ENCODE assay signal across 15 cellular contexts in genomic region chr5:388266-389196, GRCh38. TPM values are rescaled to one million over a fixed set of nuclear protein-coding genes. Genes with fewer than 3 reads are reported as not detected.
DNase-seq lines count a peak whose midpoint lies in the region; ATAC-seq and TF ChIP-seq lines count a peak whose summit lies in the region.
"Had no signal": no experiment of that assay in that cellular context is flagged by ENCODE, and none has a peak within 500 bp of the region (broad histone marks: within the 10 kb centered on the region; RNA-seq: fewer than 3 reads in every experiment).

No MANE protein-coding gene starts in this region.

- WGBS in testis, 2 donors: 89 to 95% methylated on average over 14 to 34 of the region's 34 CpGs

- DNase-seq in activated CD8-positive, alpha-beta memory T cell treated with anti-CD3 and anti-CD28 coated beads for 24 hours: peak; percentile 49
- DNase-seq in activated CD8-positive, alpha-beta memory T cell treated with anti-CD3 and anti-CD28 coated beads, Interleukin-2, amount 10 ng/mL, durations not matched to agents 7 days and 5 days: no peak
- DNase-seq in NB4 (ENCODE audit: low read depth) (peak; percentile 61), left lobe of liver (ENCODE audit: low spot score) (peak; percentile 34), testis (peak; percentile 8), dedifferentiated amniotic fluid mesenchymal stem cell (ENCODE audit: extremely low spot score) (no peak)
- DNase-seq in stimulated activated naive CD4-positive, alpha-beta T cell treated with Interleukin-2 at 50 U/mL for 16 hours (lab: John Stamatoyannopoulos, UW): no peak
- DNase-seq: DMS53; effector memory CD4-positive, alpha-beta T cell; mammary epithelial cell; substantia nigra had no signal

- intact Hi-C loops in testis (cut with DNase I; ENCODE audit: low total_unique reads): no loop called here

- H3K4me3 ChIP-seq in NB4 (ENCODE audit: low read depth, low read length) (no peak overlapping the region), testis (no peak overlapping the region)
- H3K4me3 ChIP-seq: Peyer's patch had no signal

- CTCF ChIA-PET in activated CD8-positive, alpha-beta memory T cell treated with anti-CD3 and anti-CD28 coated beads, Interleukin-2, amount 10 ng/mL, durations not matched to agents 7 days and 5 days (lab: Charles Lee): no interaction called here

- H3K27me3 Mint-ChIP-seq in activated CD8-positive, alpha-beta memory T cell treated with anti-CD3 and anti-CD28 coated beads, Interleukin-2, amount 10 ng/mL, durations not matched to agents 7 days and 5 days: no peaks in the 10 kb centered on the region

- no peaks in the 10 kb centered on the region for H3K36me3 ChIP-seq in testis (ENCODE audit: low read depth, missing control alignments)
- H3K36me3 ChIP-seq: Peyer's patch had no signal

- H3K36me3 Mint-ChIP-seq in activated CD8-positive, alpha-beta memory T cell treated with anti-CD3 and anti-CD28 coated beads, Interleukin-2, amount 10 ng/mL, durations not matched to agents 7 days and 5 days: peaks cover 54% of the 10 kb centered on the region

- TF ChIP-seq CTCF in NB4 (IDR thresholded peaks at IDR 0.05; ENCODE audit: low read depth, low read length): no peak
- TF ChIP-seq CTCF in testis (IDR thresholded peaks at IDR 0.05): no peak

- H3K27me3 ChIP-seq in testis: no peaks in the 10 kb centered on the region
- H3K27me3 ChIP-seq: Peyer's patch had no signal

- ATAC-seq in activated CD8-positive, alpha-beta memory T cell treated with anti-CD3 and anti-CD28 coated beads, Interleukin-2, amount 10 ng/mL, durations not matched to agents 7 days and 5 days: no peak
- ATAC-seq in left lobe of liver: no peak
- no peak for ATAC-seq in GM19397 (IDR thresholded peaks at IDR 0.05; ENCODE audit: unreplicated experiment)

- H3K9me3 ChIP-seq in testis: no peaks in the 10 kb centered on the region
- H3K9me3 ChIP-seq: Peyer's patch had no signal

- TF ChIP-seq POLR2A in NB4 (IDR thresholded peaks at IDR 0.05; ENCODE audit: extremely low read depth, insufficient read length) (peak; percentile 35), testis (IDR thresholded peaks at IDR 0.05) (no peak)

- H3K27ac ChIP-seq in testis: no peak overlapping the region
- H3K27ac ChIP-seq: Peyer's patch had no signal

- peaks cover 40% of the 10 kb centered on the region for H3K4me1 Mint-ChIP-seq in activated CD8-positive, alpha-beta memory T cell treated with anti-CD3 and anti-CD28 coated beads, Interleukin-2, amount 10 ng/mL, durations not matched to agents 7 days and 5 days

- H3K27ac Mint-ChIP-seq in activated CD8-positive, alpha-beta memory T cell treated with anti-CD3 and anti-CD28 coated beads, Interleukin-2, amount 10 ng/mL, durations not matched to agents 7 days and 5 days: no peak overlapping the region
- H3K27ac Mint-ChIP-seq: activated T-helper 1 cell treated with anti-CD3 and anti-CD28 coated beads, Interleukin-12 subunit alpha, Interleukin-12 subunit beta, Interleukin-2, Interleukin-4 antibody, amounts not matched to agents 30 ng/mL and 10 ng/mL and 1 ng/mL, durations not matched to agents 14 hours and 24 hours and 36 hours; T-helper 1 cell treated with Interleukin-12 subunit alpha and Interleukin-12 subunit beta and Interleukin-4 antibody, amounts not matched to agents 30 μg/mL and 1 μg/mL, for 36 hours had no signal

- H3K4me1 ChIP-seq in testis: no peaks in the 10 kb centered on the region
- H3K4me1 ChIP-seq: Peyer's patch had no signal

- no peak overlapping the region for H3K4me3 Mint-ChIP-seq in activated CD8-positive, alpha-beta memory T cell treated with anti-CD3 and anti-CD28 coated beads, Interleukin-2, amount 10 ng/mL, durations not matched to agents 7 days and 5 days
- H3K4me3 Mint-ChIP-seq: activated T-helper 1 cell treated with anti-CD3 and anti-CD28 coated beads, Interleukin-12 subunit alpha, Interleukin-12 subunit beta, Interleukin-2, Interleukin-4 antibody, amounts not matched to agents 30 ng/mL and 10 ng/mL and 1 ng/mL, durations not matched to agents 14 hours and 24 hours and 36 hours; T-helper 1 cell treated with Interleukin-12 subunit alpha and Interleukin-12 subunit beta and Interleukin-4 antibody, amounts not matched to agents 30 μg/mL and 1 μg/mL, for 36 hours had no signal

- H3K9me3 Mint-ChIP-seq in activated CD8-positive, alpha-beta memory T cell treated with anti-CD3 and anti-CD28 coated beads, Interleukin-2, amount 10 ng/mL, durations not matched to agents 7 days and 5 days (ENCODE audit: low read depth): peaks cover 9% of the 10 kb centered on the region

RNA-seq across cellular contexts. Expression of gene EXOC3, which starts 54.4 kb away (rescaled TPM):
- total RNA-seq in activated CD8-positive, alpha-beta memory T cell treated with anti-CD3 and anti-CD28 coated beads, Interleukin-2, amount 10 ng/mL, durations not matched to agents 7 days and 5 days: 10 to 100 TPM; 68.2 to 71.2 TPM
- total RNA-seq in left lobe of liver (25.7 TPM), testis (100 to 1,000 TPM; 120 to 122 TPM)
- polyA plus RNA-seq in testis (ENCODE audit: insufficient read depth, low read depth, low replicate concordance): 111 TPM

Comparison
In these comparisons a context has a peak if more than half of its experiments do, and no peak if none do; other contexts are left out.
1. DNase-seq: peak in activated CD8-positive, alpha-beta memory T cell treated with anti-CD3 and anti-CD28 coated beads for 24 hours (single experiment), NB4 (single experiment), left lobe of liver (single experiment) and testis (single experiment); none in activated CD8-positive, alpha-beta memory T cell treated with anti-CD3 and anti-CD28 coated beads, Interleukin-2, amount 10 ng/mL, durations not matched to agents 7 days and 5 days (single experiment), dedifferentiated amniotic fluid mesenchymal stem cell (single experiment) and stimulated activated naive CD4-positive, alpha-beta T cell treated with Interleukin-2 at 50 U/mL for 16 hours (single experiment).